Comparison of ENCODE assay signal across 18 cellular contexts in the genomic region with DNA sequence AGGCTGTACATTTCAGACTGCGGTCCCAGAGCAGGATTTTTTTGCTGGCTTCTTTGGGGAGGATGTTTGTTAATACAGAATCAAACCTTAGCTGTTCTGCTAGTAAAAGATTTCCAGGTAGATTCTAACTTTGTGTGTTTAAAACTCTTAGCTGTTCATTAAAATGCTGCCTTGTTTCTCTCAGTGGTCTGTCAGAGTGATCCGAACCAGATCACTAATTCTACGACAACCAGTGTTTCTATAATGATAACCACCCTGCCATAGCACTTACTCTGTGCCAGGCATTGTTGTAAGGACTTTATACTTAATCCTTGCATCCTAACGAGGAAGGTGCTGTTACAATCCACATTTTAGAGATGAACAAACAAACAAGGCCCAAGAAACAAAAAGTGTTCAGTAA.
A peak's percentile ranks its signal among the peaks of the same experiment; 100 is the strongest.
DNase-seq lines count a peak whose midpoint lies in the region; ATAC-seq, FAIRE-seq and TF ChIP-seq lines count a peak whose summit lies in the region.
"Had no signal": no experiment of that assay in that cellular context is flagged by ENCODE, and none has a peak within 500 bp of the region (broad histone marks: within the 10 kb centered on the region; RNA-seq: fewer than 3 reads in every experiment).

No MANE protein-coding gene starts in this region.

- no peak overlapping the region for H3K4me3 ChIP-seq in A549
- H3K4me3 ChIP-seq in CD8-positive, alpha-beta memory T cell (ENCODE audit: low read length) = no peak overlapping the region

- H3K4me3 Mint-ChIP-seq in CD8-positive, alpha-beta memory T cell = peak overlapping the region in 1 of 7 donors; percentile 6
- H3K4me3 Mint-ChIP-seq in central memory CD8-positive, alpha-beta T cell = no peak overlapping the region
- no peak overlapping the region for H3K4me3 Mint-ChIP-seq in neural crest cell
- H3K4me3 Mint-ChIP-seq: endodermal cell had no signal

- H3K27ac Mint-ChIP-seq in CD8-positive, alpha-beta memory T cell = peak overlapping the region in 5 of 8 donors; percentile 64 to 90 (median 70)
- H3K27ac Mint-ChIP-seq in central memory CD8-positive, alpha-beta T cell (ENCODE audit: low read depth) = peak overlapping the region; percentile 36
- H3K27ac Mint-ChIP-seq in neural crest cell (ENCODE audit: unreplicated experiment) = peak overlapping the region; percentile 72
- H3K27ac Mint-ChIP-seq: endodermal cell had no signal

- POLR2A ChIA-PET in A549 (lab: Yijun Ruan, JAX) = no interaction called here
- POLR2A ChIA-PET in CD8-positive, alpha-beta memory T cell (lab: Charles Lee) = no interaction called here

- FAIRE-seq in A549 (lab: Jason Lieb, UNC) = no peak
- FAIRE-seq: bronchial epithelial cell had no signal

- no peak for TF ChIP-seq EP300 in A549 (IDR thresholded peaks at IDR 0.05)

- H3K4me1 ChIP-seq in A549 = peaks cover 52% of the 10 kb centered on the region
- peaks cover 35% of the 10 kb centered on the region for H3K4me1 ChIP-seq in CD8-positive, alpha-beta memory T cell (ENCODE audit: insufficient read depth, low read length)

- TF ChIP-seq CTCF in A549 (IDR thresholded peaks at IDR 0.05) (no peak), neural crest cell (conservative IDR thresholded peaks at IDR 0.05) (no peak), GM13976 (IDR thresholded peaks at IDR 0.05; ENCODE audit: borderline replicate concordance, control extremely low read depth, extremely low read depth, insufficient read depth, missing control alignments) (no peak)

- no peak overlapping the region for H3K4me2 ChIP-seq in A549

- no peaks in the 10 kb centered on the region for H3K36me3 ChIP-seq in CD8-positive, alpha-beta memory T cell (ENCODE audit: insufficient read depth, low read length)

- DNase-seq in A549 (ENCODE audit: low read depth in 1 of 2, low spot score in 1 of 2) (no peak), neural crest cell (ENCODE audit: low read depth, low spot score) (no peak), iPS-NIHi11 (ENCODE audit: low spot score) (no peak), GM13976 (ENCODE audit: low spot score) (no peak)
- no peak for DNase-seq in CD8-positive, alpha-beta memory T cell
- DNase-seq in central memory CD8-positive, alpha-beta T cell (ENCODE audit: low spot score in 2 of 2) = no peak
- DNase-seq in stimulated activated CD4-positive, alpha-beta T cell treated with anti-CD3 and anti-CD28 coated beads, Interleukin-1b, Interleukin-23, amount 100 ng/mL, for 48 hours = no peak
- DNase-seq: activated naive CD4-positive, alpha-beta T cell treated with Interleukin-2 at 50 U/mL for 16 hours; foreskin melanocyte; IMR-90; mesendoderm; NCI-H2107; NCI-H69; stimulated activated naive CD4-positive, alpha-beta T cell treated with Interleukin-2 at 50 U/mL for 16 hours had no signal

- H3K27ac ChIP-seq in A549 = peak overlapping the region; percentile 84 to 93; a peak in 5 of 6 replicates
- H3K27ac ChIP-seq in CD8-positive, alpha-beta memory T cell (ENCODE audit: low read depth, low read length) = no peak overlapping the region

- TF ChIP-seq RAD21 in A549 (conservative IDR thresholded peaks at IDR 0.05 in 1 of 2, IDR thresholded peaks at IDR 0.05 in 1 of 2) = no peak

- in situ Hi-C loops in GM13976 (cut with MboI; ENCODE audit: low sequenced_read_pairs, unreplicated experiment) = no loop called here

- no peak for ATAC-seq in A549
- no peak for ATAC-seq in central memory CD8-positive, alpha-beta T cell (replicated peaks; ENCODE audit: extremely low read depth, poor library complexity, severe bottlenecking)
- no peak for ATAC-seq in GM21786 (IDR thresholded peaks at IDR 0.05; ENCODE audit: unreplicated experiment)
- ATAC-seq: Panc1 had no signal

- H3K9me3 Mint-ChIP-seq in CD8-positive, alpha-beta memory T cell = no peaks in the 10 kb centered on the region
- no peaks in the 10 kb centered on the region for H3K9me3 Mint-ChIP-seq in central memory CD8-positive, alpha-beta T cell
- H3K9me3 Mint-ChIP-seq in neural crest cell = no peaks in the 10 kb centered on the region
- H3K9me3 Mint-ChIP-seq: endodermal cell had no signal

- CTCF ChIA-PET in A549 (lab: Yijun Ruan, JAX) = interaction anchor here (1.1 to 2.4 kb wide), 3 partner anchors 14 to 292 kb away, joined by 3 to 7 read pairs (median 4); a partner anchor contains a TSS
- CTCF ChIA-PET in CD8-positive, alpha-beta memory T cell (lab: Charles Lee) = no interaction called here

- H3K36me3 Mint-ChIP-seq in CD8-positive, alpha-beta memory T cell = no peaks in the 10 kb centered on the region
- peaks cover 17% of the 10 kb centered on the region for H3K36me3 Mint-ChIP-seq in central memory CD8-positive, alpha-beta T cell (ENCODE audit: insufficient read depth)
- no peaks in the 10 kb centered on the region for H3K36me3 Mint-ChIP-seq in neural crest cell (ENCODE audit: low read depth)

- no peak for TF ChIP-seq POLR2A in A549 (IDR thresholded peaks at IDR 0.05; ENCODE audit: low read length)

- 83% methylated on average over 4 of the region's 4 CpGs for WGBS in A549 (ENCODE audit: missing lambda C conversion rate)

- H3K9me3 ChIP-seq in A549 = no peaks in the 10 kb centered on the region
- H3K9me3 ChIP-seq in CD8-positive, alpha-beta memory T cell (ENCODE audit: low read length) = no peaks in the 10 kb centered on the region

- H3K4me1 Mint-ChIP-seq in CD8-positive, alpha-beta memory T cell = peaks cover 65 to 92% (median 80%) of the 10 kb centered on the region in 3 donors
- peaks cover 56% of the 10 kb centered on the region for H3K4me1 Mint-ChIP-seq in central memory CD8-positive, alpha-beta T cell
- H3K4me1 Mint-ChIP-seq in neural crest cell = peaks cover 49% of the 10 kb centered on the region

- H3K27me3 Mint-ChIP-seq in CD8-positive, alpha-beta memory T cell = no peaks in the 10 kb centered on the region
- no peaks in the 10 kb centered on the region for H3K27me3 Mint-ChIP-seq in central memory CD8-positive, alpha-beta T cell
- H3K27me3 Mint-ChIP-seq in neural crest cell (ENCODE audit: low read depth) = no peaks in the 10 kb centered on the region

- H3K27me3 ChIP-seq in CD8-positive, alpha-beta memory T cell (ENCODE audit: insufficient read depth, low read length, poor library complexity, severe bottlenecking) = no peaks in the 10 kb centered on the region

TF ChIP-seq in A549, 52 proteins besides CTCF, POLR2A, EP300 and RAD21:
- no peak for TF ChIP-seq NFE2L2 (conservative IDR thresholded peaks at IDR 0.05; ENCODE audit: low read length)
- TF ChIP-seq, protein P1, sequence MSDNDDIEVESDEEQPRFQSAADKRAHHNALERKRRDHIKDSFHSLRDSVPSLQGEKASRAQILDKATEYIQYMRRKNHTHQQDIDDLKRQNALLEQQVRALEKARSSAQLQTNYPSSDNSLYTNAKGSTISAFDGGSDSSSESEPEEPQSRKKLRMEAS (IDR thresholded peaks at IDR 0.05) = no peak
- TF ChIP-seq BHLHE40 (IDR thresholded peaks at IDR 0.05; ENCODE audit: low read depth, low read length) = no peak
- no peak for TF ChIP-seq ZFP36 (IDR thresholded peaks at IDR 0.05; ENCODE audit: borderline replicate concordance, partially characterized antibody)
- no peak for TF ChIP-seq RNF2 (IDR thresholded peaks at IDR 0.05; ENCODE audit: borderline replicate concordance, low read depth)
- no peak for TF ChIP-seq GATA3 (IDR thresholded peaks at IDR 0.05; ENCODE audit: borderline replicate concordance)
- TF ChIP-seq, protein P2, sequence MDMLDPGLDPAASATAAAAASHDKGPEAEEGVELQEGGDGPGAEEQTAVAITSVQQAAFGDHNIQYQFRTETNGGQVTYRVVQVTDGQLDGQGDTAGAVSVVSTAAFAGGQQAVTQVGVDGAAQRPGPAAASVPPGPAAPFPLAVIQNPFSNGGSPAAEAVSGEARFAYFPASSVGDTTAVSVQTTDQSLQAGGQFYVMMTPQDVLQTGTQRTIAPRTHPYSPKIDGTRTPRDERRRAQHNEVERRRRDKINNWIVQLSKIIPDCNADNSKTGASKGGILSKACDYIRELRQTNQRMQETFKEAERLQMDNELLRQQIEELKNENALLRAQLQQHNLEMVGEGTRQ (IDR thresholded peaks at IDR 0.05) = no peak
- TF ChIP-seq, protein P3, sequence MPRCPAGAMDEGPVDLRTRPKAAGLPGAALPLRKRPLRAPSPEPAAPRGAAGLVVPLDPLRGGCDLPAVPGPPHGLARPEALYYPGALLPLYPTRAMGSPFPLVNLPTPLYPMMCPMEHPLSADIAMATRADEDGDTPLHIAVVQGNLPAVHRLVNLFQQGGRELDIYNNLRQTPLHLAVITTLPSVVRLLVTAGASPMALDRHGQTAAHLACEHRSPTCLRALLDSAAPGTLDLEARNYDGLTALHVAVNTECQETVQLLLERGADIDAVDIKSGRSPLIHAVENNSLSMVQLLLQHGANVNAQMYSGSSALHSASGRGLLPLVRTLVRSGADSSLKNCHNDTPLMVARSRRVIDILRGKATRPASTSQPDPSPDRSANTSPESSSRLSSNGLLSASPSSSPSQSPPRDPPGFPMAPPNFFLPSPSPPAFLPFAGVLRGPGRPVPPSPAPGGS (IDR thresholded peaks at IDR 0.05) = no peak
- no peak for TF ChIP-seq PHF8 (IDR thresholded peaks at IDR 0.05; ENCODE audit: borderline replicate concordance, low read depth)
- no peak for TF ChIP-seq HOXA7 (CRISPR knock-in tag; IDR thresholded peaks at IDR 0.05)
- no peak for TF ChIP-seq HDAC2 (IDR thresholded peaks at IDR 0.05)
- no peak for TF ChIP-seq ESRRA (IDR thresholded peaks at IDR 0.05; ENCODE audit: borderline replicate concordance, low read length)
- TF ChIP-seq POLR2AphosphoS2 (conservative IDR thresholded peaks at IDR 0.05; ENCODE audit: low read length) = no peak
